8 cellular contexts compared by ENCODE assay signal in genomic region chr10:1048732-1049424, GRCh38. TPM values are rescaled to one million over a fixed set of nuclear protein-coding genes. Genes with fewer than 3 reads are reported as not detected.
DNase-seq lines count a peak whose midpoint lies in the region; ATAC-seq and TF ChIP-seq lines count a peak whose summit lies in the region.

TSS of gene IDI1 (minus strand) at chr10:1049119. CDS start at chr10:1049003, 116 bp downstream.

- peaks cover 31% of the 10 kb centered on the region for H3K4me1 ChIP-seq in HAP-1

- TF ChIP-seq CTCF in fibroblast of pulmonary artery (IDR thresholded peaks at IDR 0.05; ENCODE audit: low read length, missing control alignments): no peak

- H3K36me3 ChIP-seq in HAP-1 (replicated peaks): peaks cover 21% of the 10 kb centered on the region
- peaks cover 17% of the 10 kb centered on the region for H3K36me3 ChIP-seq in MG63

- H3K9me3 Mint-ChIP-seq in natural killer cell treated with Interleukin-12 subunit alpha and Interleukin-12 subunit beta and Interleukin-15 and Interleukin-18, amount 100 ng/mL, for 72 hours: no peaks in the 10 kb centered on the region

- H3K36me3 Mint-ChIP-seq in natural killer cell treated with Interleukin-12 subunit alpha and Interleukin-12 subunit beta and Interleukin-15 and Interleukin-18, amount 100 ng/mL, for 72 hours: peaks cover 31% of the 10 kb centered on the region

- no peaks in the 10 kb centered on the region for H3K27me3 Mint-ChIP-seq in natural killer cell treated with Interleukin-12 subunit alpha and Interleukin-12 subunit beta and Interleukin-15 and Interleukin-18, amount 100 ng/mL, for 72 hours

- DNase-seq in G401 (ENCODE audit: low spot score) (peak; percentile 99), HAP-1 (ENCODE audit: low spot score in 2 of 2) (peak; percentile 92 to 99), MG63 (peak; percentile 98), SHP77 (lab: John Stamatoyannopoulos, UW) (peak; percentile 96 to 97), fibroblast of pulmonary artery (ENCODE audit: low read depth) (peak; percentile 99)
- DNase-seq in activated effector memory CD4-positive, alpha-beta T cell treated with Interleukin-2 at 50 U/mL for 16 hours: peak; percentile 94
- peak; percentile 99 for DNase-seq in natural killer cell treated with Interleukin-12 subunit alpha and Interleukin-12 subunit beta and Interleukin-15 and Interleukin-18, amount 100 ng/mL, for 72 hours (ENCODE audit: low spot score)
- DNase-seq in stimulated activated naive CD4-positive, alpha-beta T cell treated with Interleukin-2 at 50 U/mL for 16 hours (lab: John Stamatoyannopoulos, UW): peak; percentile 98

- H3K27ac Mint-ChIP-seq in natural killer cell treated with Interleukin-12 subunit alpha and Interleukin-12 subunit beta and Interleukin-15 and Interleukin-18, amount 100 ng/mL, for 72 hours: peak within 1 kb of the TSS; percentile 96 to 100

- peaks cover 44 to 48% of the 10 kb centered on the region in 2 donors for H3K4me1 Mint-ChIP-seq in natural killer cell treated with Interleukin-12 subunit alpha and Interleukin-12 subunit beta and Interleukin-15 and Interleukin-18, amount 100 ng/mL, for 72 hours (ENCODE audit: low read depth in 2 of 2)

- H3K4me3 ChIP-seq in HAP-1: peak within 1 kb of the TSS; percentile 80
- peak within 1 kb of the TSS; percentile 91 for H3K4me3 ChIP-seq in MG63
- peak within 1 kb of the TSS; percentile 95 for H3K4me3 ChIP-seq in fibroblast of pulmonary artery (replicated peaks; ENCODE audit: low read depth, low read length)

- peak; percentile 91 to 92 for ATAC-seq in natural killer cell treated with Interleukin-12 subunit alpha and Interleukin-12 subunit beta and Interleukin-15 and Interleukin-18, amount 100 ng/mL, for 72 hours

- in situ Hi-C loops in G401 (cut with HindIII; ENCODE audit: low sequenced_read_pairs): no loop called here
- in situ Hi-C loops in HAP-1 (cut with MboI; ENCODE audit: low sequenced_read_pairs): no loop called here

- H3K9me3 ChIP-seq in HAP-1 (no peaks in the 10 kb centered on the region), MG63 (no peaks in the 10 kb centered on the region)

- H3K4me3 Mint-ChIP-seq in natural killer cell treated with Interleukin-12 subunit alpha and Interleukin-12 subunit beta and Interleukin-15 and Interleukin-18, amount 100 ng/mL, for 72 hours: peak within 1 kb of the TSS; percentile 99

- no peaks in the 10 kb centered on the region for H3K27me3 ChIP-seq in HAP-1 (ENCODE audit: low read depth)
- H3K27me3 ChIP-seq in MG63: no peaks in the 10 kb centered on the region

RNA-seq across cellular contexts. Expression of gene IDI1, which starts in this region (rescaled TPM):
- 101 and 134 TPM in 2 replicates for total RNA-seq in G401 (2014; rRNA removed; shearing (Covaris generic))
- total RNA-seq in MG63 (2014; rRNA removed; shearing (Covaris generic); ENCODE audit: low replicate concordance): 53.1 and 96.2 TPM in 2 replicates
- 100 to 1,000 TPM in 1 of 2 donors, 10 to 100 TPM in 1; 85.7 to 140 TPM for total RNA-seq in natural killer cell treated with Interleukin-12 subunit alpha and Interleukin-12 subunit beta and Interleukin-15 and Interleukin-18, amount 100 ng/mL, for 72 hours

Comparison
In these comparisons a context has a peak if more than half of its experiments do, and no peak if none do; other contexts are left out.
1. Peak in every context shown above with its lines: DNase-seq, ATAC-seq and H3K4me3 ChIP-seq.